In genomic region chr11:119324124-119324665, GRCh38 we compare ENCODE assay signal across 14 cellular contexts. TPM values are rescaled to one million over a fixed set of nuclear protein-coding genes. Genes with fewer than 3 reads are reported as not detected.
"Had no signal": no experiment of that assay in that cellular context is flagged by ENCODE, and none has a peak within 500 bp of the region (broad histone marks: within the 10 kb centered on the region; RNA-seq: fewer than 3 reads in every experiment).

No MANE protein-coding gene starts in this region.

- H3K27ac ChIP-seq: body of pancreas, skin epidermis had no signal

- H3K27me3 ChIP-seq: body of pancreas had no signal

- H3K9me3 ChIP-seq: body of pancreas, mucosa of descending colon had no signal

- H3K4me3 Mint-ChIP-seq: stimulated activated effector memory CD8-positive, alpha-beta T cell treated with anti-CD3 and anti-CD28 coated beads, Interleukin-12 subunit alpha, Interleukin-12 subunit beta, amount 100 ng/mL, for 72 hours; T-helper 1 cell treated with Interleukin-12 subunit alpha and Interleukin-12 subunit beta and Interleukin-4 antibody, amounts not matched to agents 30 μg/mL and 1 μg/mL, for 36 hours had no signal

- H3K36me3 Mint-ChIP-seq: activated naive CD4-positive, alpha-beta T cell treated with anti-CD3 and anti-CD28 coated beads, Interleukin-2, amount 50 U/mL, for 72 hours; natural killer cell; stimulated activated effector memory CD8-positive, alpha-beta T cell treated with anti-CD3 and anti-CD28 coated beads, Interleukin-12 subunit alpha, Interleukin-12 subunit beta, amount 100 ng/mL, for 72 hours had no signal

- H3K9me3 Mint-ChIP-seq: activated naive CD4-positive, alpha-beta T cell treated with anti-CD3 and anti-CD28 coated beads, Interleukin-2, amount 50 U/mL, for 72 hours; natural killer cell; stimulated activated effector memory CD8-positive, alpha-beta T cell treated with anti-CD3 and anti-CD28 coated beads, Interleukin-12 subunit alpha, Interleukin-12 subunit beta, amount 100 ng/mL, for 72 hours; T-helper 1 cell treated with Interleukin-12 subunit alpha and Interleukin-12 subunit beta and Interleukin-4 antibody, amounts not matched to agents 30 μg/mL and 1 μg/mL, for 36 hours had no signal

- ATAC-seq: body of pancreas; left cardiac atrium; stimulated activated effector memory CD8-positive, alpha-beta T cell treated with anti-CD3 and anti-CD28 coated beads, Interleukin-12 subunit alpha, Interleukin-12 subunit beta, amount 100 ng/mL, for 72 hours had no signal

- H3K27ac Mint-ChIP-seq: activated naive CD4-positive, alpha-beta T cell treated with anti-CD3 and anti-CD28 coated beads, Interleukin-2, amount 50 U/mL, for 72 hours; natural killer cell; T-helper 1 cell treated with Interleukin-12 subunit alpha and Interleukin-12 subunit beta and Interleukin-4 antibody, amounts not matched to agents 30 μg/mL and 1 μg/mL, for 36 hours had no signal

- H3K4me3 ChIP-seq: body of pancreas, mucosa of descending colon, skin epidermis had no signal

RNA-seq across cellular contexts. Expression of gene C1QTNF5, which starts 16.5 kb away (rescaled TPM):
- total RNA-seq: activated naive CD4-positive, alpha-beta T cell treated with anti-CD3 and anti-CD28 coated beads, Interleukin-2, amount 50 U/mL, for 72 hours; natural killer cell had no signal

RNA-seq across cellular contexts. Expression of gene MFRP, which starts 22.3 kb away (rescaled TPM):
- total RNA-seq: activated naive CD4-positive, alpha-beta T cell treated with anti-CD3 and anti-CD28 coated beads, Interleukin-2, amount 50 U/mL, for 72 hours; cerebellum; dermis blood vessel endothelial cell; esophagus mucosa; fibroblast of villous mesenchyme; left cardiac atrium; mammary epithelial cell; mucosa of descending colon; natural killer cell; osteocyte had no signal
- polyA plus RNA-seq: mammary epithelial cell had no signal
